In genomic region chr5:105630803-105631202, GRCh38 we compare ENCODE assay signal across 16 cellular contexts.
"Had no signal": no experiment of that assay in that cellular context is flagged by ENCODE, and none has a peak within 500 bp of the region (broad histone marks: within the 10 kb centered on the region; RNA-seq: fewer than 3 reads in every experiment).

No MANE protein-coding gene starts in this region.

- H3K4me3 ChIP-seq: heart left ventricle, lung, ovary, suprapubic skin, thyroid gland had no signal

- H3K9me3 ChIP-seq: heart left ventricle, ovary, suprapubic skin, thyroid gland had no signal

- H3K27ac ChIP-seq: heart left ventricle, ovary, suprapubic skin, thyroid gland had no signal

- H3K36me3 ChIP-seq: heart left ventricle, ovary, suprapubic skin, thyroid gland had no signal

- H3K4me1 ChIP-seq: heart left ventricle, suprapubic skin, thyroid gland had no signal

- H3K27me3 ChIP-seq: heart left ventricle, suprapubic skin, thyroid gland had no signal

- ATAC-seq: heart left ventricle; left colon; left ventricle myocardium superior; naive thymus-derived CD4-positive, alpha-beta T cell; right cardiac atrium had no signal

- DNase-seq: heart left ventricle; hippocampal formation; left colon; left ventricle myocardium superior; mesenchymal stem cell; naive thymus-derived CD4-positive, alpha-beta T cell; nephron progenitor cell; nucleus accumbens; ovary; right cardiac atrium; small intestine; stimulated activated CD4-positive, alpha-beta T cell treated with anti-CD3 and anti-CD28 coated beads, Interleukin-2, amount 100 ng/mL, for 48 hours; stimulated activated naive CD4-positive, alpha-beta T cell treated with Interleukin-2 at 50 U/mL for 16 hours; thyroid gland had no signal
